Comparison of ENCODE assay signal across 1 cellular context in genomic region chr5:102760815-102761214, GRCh38.
TF ChIP-seq lines count a peak whose summit lies in the region.

No MANE protein-coding gene starts in this region.

TF ChIP-seq in HCT116, 20 proteins besides CTCF, POLR2A, EP300 and RAD21 (continued from another document):
- no peak for TF ChIP-seq REST (IDR thresholded peaks at IDR 0.05; ENCODE audit: low read depth)
